In the genomic region with DNA sequence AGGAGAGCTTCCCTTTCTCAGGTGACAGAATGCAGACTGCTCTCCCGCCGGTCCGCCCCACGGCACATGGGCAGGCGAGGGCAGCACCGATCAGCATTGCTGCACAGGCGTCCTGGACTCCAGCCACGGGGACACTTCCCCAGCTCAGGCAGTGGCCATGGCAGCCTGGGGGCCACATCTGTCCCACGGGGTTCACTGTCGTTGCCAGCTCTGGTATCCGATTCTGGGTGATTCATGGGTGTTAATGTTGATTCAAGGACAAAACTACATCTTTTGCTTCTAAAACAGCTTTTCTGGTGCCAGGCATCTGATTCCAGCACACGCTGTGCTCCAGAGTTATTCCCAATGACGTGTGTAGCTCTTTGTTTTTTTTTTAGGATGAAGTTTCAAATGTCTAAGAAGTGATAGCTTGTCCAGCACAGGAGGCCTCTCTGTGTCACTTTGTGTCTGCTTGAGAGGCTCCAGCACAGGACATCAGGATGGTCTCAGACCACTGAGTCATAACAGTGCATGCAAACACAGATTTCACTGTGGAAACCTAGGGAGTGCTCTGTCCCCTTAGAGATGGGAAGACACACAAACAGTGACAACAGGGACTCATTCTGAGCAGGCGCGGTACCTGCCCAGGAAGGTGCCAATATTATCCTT, we compare ENCODE assay signal across 24 cellular contexts.
DNase-seq lines count a peak whose midpoint lies in the region; ATAC-seq, FAIRE-seq and TF ChIP-seq lines count a peak whose summit lies in the region.
"Had no signal": no experiment of that assay in that cellular context is flagged by ENCODE, and none has a peak within 500 bp of the region (broad histone marks: within the 10 kb centered on the region; RNA-seq: fewer than 3 reads in every experiment).

No MANE protein-coding gene starts in this region.

- H2BK12ac ChIP-seq in trophoblast cell (ENCODE audit: low read length) = no peak overlapping the region

- H3K27ac Mint-ChIP-seq in activated T-cell treated with anti-CD3 and anti-CD28 coated beads, Interleukin-2, amount 50 U/mL, for 24 hours = no peak overlapping the region
- H3K27ac Mint-ChIP-seq: memory B cell; T-helper 1 cell treated with Interleukin-12 subunit alpha and Interleukin-12 subunit beta and Interleukin-4 antibody, amounts not matched to agents 30 μg/mL and 1 μg/mL, for 36 hours had no signal

- H4K91ac ChIP-seq in trophoblast cell (ENCODE audit: low read depth, low read length) = no peak overlapping the region

- no peaks in the 10 kb centered on the region for H3K4me1 Mint-ChIP-seq in activated T-cell treated with anti-CD3 and anti-CD28 coated beads, Interleukin-2, amount 50 U/mL, for 24 hours (ENCODE audit: low read depth)
- H3K4me1 Mint-ChIP-seq: CD4-positive, CD25-positive, alpha-beta regulatory T cell; memory B cell had no signal

- H3K14ac ChIP-seq in trophoblast cell (ENCODE audit: low read length) = no peak overlapping the region

- H3K9me3 ChIP-seq in trophoblast cell (ENCODE audit: insufficient read depth, low read depth, low read length) (peaks cover 4% of the 10 kb centered on the region), tibial artery (no peaks in the 10 kb centered on the region)
- H3K9me3 ChIP-seq: neutrophil, psoas muscle, stomach had no signal

- no peak for DNase-seq in bronchial epithelial cell (ENCODE audit: low read depth)
- peak; percentile 6 for DNase-seq in kidney tubule cell (ENCODE audit: low spot score)
- DNase-seq in trophoblast cell = no peak
- DNase-seq in tibial artery = peak; percentile 75 to 95
- DNase-seq in retina = no peak
- no peak for DNase-seq in left cardiac atrium
- no peak for DNase-seq in activated T-cell treated with anti-CD3 and anti-CD28 coated beads, Interleukin-2, amount 50 U/mL, for 24 hours
- DNase-seq: activated gamma-delta T cell; activated T-cell treated with anti-CD3 and anti-CD28 coated beads, Interleukin-2, amount 50 U/mL, for 1 hour; CD4-positive, CD25-positive, alpha-beta regulatory T cell; EL; Karpas-422; kidney glomerular epithelial cell; MV-4-11; psoas muscle; RPMI8226; stimulated activated CD4-positive, alpha-beta T cell treated with anti-CD3 and anti-CD28 coated beads, Interleukin-1b, Interleukin-23, amount 100 ng/mL, for 48 hours; stomach had no signal

- no CpG with 5 or more reads among the region's 15 CpGs for WGBS in trophoblast cell (ENCODE audit: extremely low coverage, insufficient coverage, insufficient read length)

- H3K27ac ChIP-seq in trophoblast cell (ENCODE audit: low read depth, low read length) (no peak overlapping the region), tibial artery (peak overlapping the region; percentile 51 to 65)
- H3K27ac ChIP-seq: neutrophil, psoas muscle, stomach had no signal

- no peak overlapping the region for H2BK5ac ChIP-seq in trophoblast cell (ENCODE audit: low read depth, low read length, poor library complexity)

- H3K4me3 ChIP-seq in bronchial epithelial cell (ENCODE audit: low read depth, low read length) = no peak overlapping the region
- peak overlapping the region; percentile 31 for H3K4me3 ChIP-seq in trophoblast cell (ENCODE audit: low read depth, low read length)
- no peak overlapping the region for H3K4me3 ChIP-seq in tibial artery
- H3K4me3 ChIP-seq: psoas muscle, smooth muscle cell, stomach had no signal

- H3K18ac ChIP-seq in trophoblast cell (ENCODE audit: low read length) = no peak overlapping the region

- intact Hi-C loops in tibial artery (cut with DNase I; ENCODE audit: low total_unique reads) = no loop called here
- intact Hi-C loops in left cardiac atrium (cut with DNase I) = no loop called here

- no peak overlapping the region for H3K23ac ChIP-seq in trophoblast cell (ENCODE audit: low read length)

- no peaks in the 10 kb centered on the region for H3K4me1 ChIP-seq in trophoblast cell (ENCODE audit: control insufficient read depth in 1 of 2, insufficient read depth in 2 of 2, low read length in 2 of 2)
- peaks cover 0 to 25% (median 10%) of the 10 kb centered on the region in 4 donors for H3K4me1 ChIP-seq in tibial artery
- H3K4me1 ChIP-seq: psoas muscle, stomach had no signal

- no peaks in the 10 kb centered on the region for H3K79me1 ChIP-seq in trophoblast cell (ENCODE audit: low read length)

- no peak overlapping the region for H3K9ac ChIP-seq in trophoblast cell (ENCODE audit: low read length)

- TF ChIP-seq CTCF in bronchial epithelial cell (IDR thresholded peaks at IDR 0.05; ENCODE audit: insufficient read depth, low read length, severe bottlenecking) (no peak), tibial artery (IDR thresholded peaks at IDR 0.05) (peak; percentile 9 to 30)

- no peak overlapping the region for H4K8ac ChIP-seq in trophoblast cell (ENCODE audit: low read depth, low read length)

- FAIRE-seq in bronchial epithelial cell (lab: Jason Lieb, UNC) = peak; percentile 32
- FAIRE-seq: endothelial cell of umbilical vein, GM12892 had no signal

- no peak overlapping the region for H2AK5ac ChIP-seq in trophoblast cell (ENCODE audit: low read length)

- peaks cover 6% of the 10 kb centered on the region for H3K27me3 Mint-ChIP-seq in activated T-cell treated with anti-CD3 and anti-CD28 coated beads, Interleukin-2, amount 50 U/mL, for 24 hours
- H3K27me3 Mint-ChIP-seq: CD4-positive, CD25-positive, alpha-beta regulatory T cell had no signal

- no peaks in the 10 kb centered on the region for H3K9me3 Mint-ChIP-seq in activated T-cell treated with anti-CD3 and anti-CD28 coated beads, Interleukin-2, amount 50 U/mL, for 24 hours
- H3K9me3 Mint-ChIP-seq: memory B cell; T-helper 1 cell treated with Interleukin-12 subunit alpha and Interleukin-12 subunit beta and Interleukin-4 antibody, amounts not matched to agents 30 μg/mL and 1 μg/mL, for 36 hours had no signal

- no peak overlapping the region for H3K4me3 Mint-ChIP-seq in activated T-cell treated with anti-CD3 and anti-CD28 coated beads, Interleukin-2, amount 50 U/mL, for 24 hours
- H3K4me3 Mint-ChIP-seq: CD4-positive, CD25-positive, alpha-beta regulatory T cell; memory B cell; T-helper 1 cell treated with Interleukin-12 subunit alpha and Interleukin-12 subunit beta and Interleukin-4 antibody, amounts not matched to agents 30 μg/mL and 1 μg/mL, for 36 hours had no signal

- no peak overlapping the region for H3K4ac ChIP-seq in trophoblast cell (ENCODE audit: low read depth, low read length)

- no peak overlapping the region for H4K12ac ChIP-seq in trophoblast cell (ENCODE audit: low read depth, low read length)

- H2BK120ac ChIP-seq in trophoblast cell (ENCODE audit: insufficient read depth, low read length, poor library complexity) = no peak overlapping the region

- no peak for ATAC-seq in left cardiac atrium
- ATAC-seq: psoas muscle had no signal

- no peaks in the 10 kb centered on the region for H3K36me3 Mint-ChIP-seq in activated T-cell treated with anti-CD3 and anti-CD28 coated beads, Interleukin-2, amount 50 U/mL, for 24 hours (ENCODE audit: low read depth)
- H3K36me3 Mint-ChIP-seq: CD4-positive, CD25-positive, alpha-beta regulatory T cell; memory B cell had no signal

- no peak overlapping the region for H3K4me2 ChIP-seq in trophoblast cell (ENCODE audit: low read length)
- H3K4me2 ChIP-seq: smooth muscle cell had no signal

- H2AFZ ChIP-seq in trophoblast cell (ENCODE audit: insufficient read depth, low read length, poor library complexity) = no peak overlapping the region

- H3K27me3 ChIP-seq in bronchial epithelial cell (ENCODE audit: control insufficient read depth, insufficient read depth, low read length) = no peaks in the 10 kb centered on the region
- H3K27me3 ChIP-seq in trophoblast cell (ENCODE audit: insufficient read depth, low read length) = no peaks in the 10 kb centered on the region
- no peaks in the 10 kb centered on the region for H3K27me3 ChIP-seq in tibial artery
- H3K27me3 ChIP-seq: neutrophil, stomach had no signal

- no peaks in the 10 kb centered on the region for H3K79me2 ChIP-seq in trophoblast cell (ENCODE audit: control insufficient read depth, insufficient read depth, low read length, poor library complexity)

- H3K36me3 ChIP-seq in bronchial epithelial cell (ENCODE audit: control insufficient read depth, insufficient read depth, low read length) (no peaks in the 10 kb centered on the region), trophoblast cell (ENCODE audit: control insufficient read depth in 1 of 2, insufficient read depth in 2 of 2, low read length in 2 of 2) (no peaks in the 10 kb centered on the region), tibial artery (no peaks in the 10 kb centered on the region)
- H3K36me3 ChIP-seq: neutrophil, stomach had no signal

Comparison
In these comparisons a context has a peak if more than half of its experiments do, and no peak if none do; other contexts are left out.
1. DNase-seq: peak in kidney tubule cell (single experiment) and tibial artery (2 of 2); none in bronchial epithelial cell (single experiment), trophoblast cell (0 of 2), retina (single experiment), left cardiac atrium (single experiment) and activated T-cell treated with anti-CD3 and anti-CD28 coated beads, Interleukin-2, amount 50 U/mL, for 24 hours (single experiment).